20 cellular contexts compared by ENCODE assay signal in the genomic region with DNA sequence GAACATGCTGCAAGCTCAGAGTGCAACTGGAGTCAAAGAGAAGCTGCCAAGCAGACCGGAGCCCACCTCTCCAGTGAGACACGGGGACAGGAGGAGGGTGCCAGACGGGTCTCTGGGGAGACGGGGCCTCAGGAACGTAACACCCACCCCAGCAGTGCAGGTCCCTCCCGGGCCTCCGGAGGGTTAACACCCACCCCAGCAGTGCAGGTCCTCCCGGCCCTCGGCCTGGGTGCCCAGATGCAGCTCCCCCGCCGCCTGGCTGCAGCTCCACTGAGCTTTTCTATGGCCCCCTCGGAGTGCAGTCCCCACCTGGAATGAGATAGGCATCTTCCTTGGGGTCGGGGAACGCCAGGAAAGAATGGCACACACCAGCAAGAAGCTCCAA.
DNase-seq lines count a peak whose midpoint lies in the region; ATAC-seq, FAIRE-seq and TF ChIP-seq lines count a peak whose summit lies in the region.
"Had no signal": no experiment of that assay in that cellular context is flagged by ENCODE, and none has a peak within 500 bp of the region (broad histone marks: within the 10 kb centered on the region; RNA-seq: fewer than 3 reads in every experiment).

No MANE protein-coding gene starts in this region.

- peak overlapping the region; percentile 28 for H3K27ac Mint-ChIP-seq in activated T-helper 2 cell treated with anti-CD3 and anti-CD28 coated beads, Interferon-gamma antibody, Interleukin-2, Interleukin-4, amounts not matched to agents 10 μg/mL and 5 μg/mL and 100 μg/mL, durations not matched to agents 14 hours and 24 hours and 36 hours
- H3K27ac Mint-ChIP-seq in type B pancreatic cell, result peak overlapping the region; percentile 55
- H3K27ac Mint-ChIP-seq: activated B cell treated with CpG ODN at 0.5 μM for 24 hours; dendritic cell treated with granulocyte-macrophage colony-stimulating factor and Interleukin-4, amounts not matched to agents 40 ng/mL and 50 ng/mL, for 4 days had no signal

- H3K9ac ChIP-seq in kidney (ENCODE audit: low read length in 2 of 2), result no peak overlapping the region
- H3K9ac ChIP-seq: KMS-11 had no signal

- peaks cover 51% of the 10 kb centered on the region for H3K36me3 Mint-ChIP-seq in activated T-helper 2 cell treated with anti-CD3 and anti-CD28 coated beads, Interferon-gamma antibody, Interleukin-2, Interleukin-4, amounts not matched to agents 10 μg/mL and 5 μg/mL and 100 μg/mL, durations not matched to agents 14 hours and 24 hours and 36 hours (ENCODE audit: low read depth)
- peaks cover 15% of the 10 kb centered on the region for H3K36me3 Mint-ChIP-seq in type B pancreatic cell

- ATAC-seq in heart left ventricle (no peak), left cardiac atrium (no peak), foreskin keratinocyte (no peak)
- ATAC-seq: naive thymus-derived CD4-positive, alpha-beta T cell; sciatic nerve had no signal

- 94 to 96% (median 95%) methylated on average over 5 to 14 of the region's 14 CpGs for WGBS in heart left ventricle, 4 donors

- H3K27me3 Mint-ChIP-seq in activated T-helper 2 cell treated with anti-CD3 and anti-CD28 coated beads, Interferon-gamma antibody, Interleukin-2, Interleukin-4, amounts not matched to agents 10 μg/mL and 5 μg/mL and 100 μg/mL, durations not matched to agents 14 hours and 24 hours and 36 hours (ENCODE audit: low read depth), result no peaks in the 10 kb centered on the region
- H3K27me3 Mint-ChIP-seq in type B pancreatic cell, result no peaks in the 10 kb centered on the region
- H3K27me3 Mint-ChIP-seq: activated B cell treated with CpG ODN at 0.5 μM for 24 hours; dendritic cell treated with granulocyte-macrophage colony-stimulating factor and Interleukin-4, amounts not matched to agents 40 ng/mL and 50 ng/mL, for 4 days; naive thymus-derived CD4-positive, alpha-beta T cell had no signal

- TF ChIP-seq CTCF in heart left ventricle (IDR thresholded peaks at IDR 0.05) (no peak), kidney (IDR thresholded peaks at IDR 0.05; ENCODE audit: borderline replicate concordance, extremely low read depth, insufficient read depth) (no peak), type B pancreatic cell (conservative IDR thresholded peaks at IDR 0.05) (no peak), foreskin keratinocyte (conservative IDR thresholded peaks at IDR 0.05) (no peak)

- H3K27me3 ChIP-seq in heart left ventricle, result no peaks in the 10 kb centered on the region
- H3K27me3 ChIP-seq in foreskin keratinocyte, result no peaks in the 10 kb centered on the region
- H3K27me3 ChIP-seq: vagina had no signal

- H3K9me3 ChIP-seq in heart left ventricle (no peaks in the 10 kb centered on the region), kidney (ENCODE audit: control insufficient read depth in 1 of 2, low read length in 2 of 2) (no peaks in the 10 kb centered on the region)
- H3K9me3 ChIP-seq: vagina had no signal

- H3K36me3 ChIP-seq in heart left ventricle (peaks cover 0 to 52% (median 30%) of the 10 kb centered on the region in 9 donors), kidney (ENCODE audit: control insufficient read depth in 1 of 2, insufficient read depth in 2 of 2, low read length in 2 of 2) (peaks cover 17 to 26% of the 10 kb centered on the region in 2 donors)

- peaks cover 28% of the 10 kb centered on the region for H3K4me1 Mint-ChIP-seq in activated T-helper 2 cell treated with anti-CD3 and anti-CD28 coated beads, Interferon-gamma antibody, Interleukin-2, Interleukin-4, amounts not matched to agents 10 μg/mL and 5 μg/mL and 100 μg/mL, durations not matched to agents 14 hours and 24 hours and 36 hours (ENCODE audit: low read depth)
- H3K4me1 Mint-ChIP-seq in type B pancreatic cell (ENCODE audit: unreplicated experiment), result peaks cover 7% of the 10 kb centered on the region

- intact Hi-C loops in heart left ventricle (cut with DNase I) (no loop called here), left cardiac atrium (cut with DNase I) (no loop called here), kidney (cut with DNase I) (no loop called here)
- intact Hi-C loops in activated T-helper 2 cell treated with anti-CD3 and anti-CD28 coated beads, Interferon-gamma antibody, Interleukin-2, Interleukin-4, amounts not matched to agents 10 μg/mL and 5 μg/mL and 100 μg/mL, durations not matched to agents 14 hours and 24 hours and 36 hours (cut with micrococcal nuclease), result no loop called here

- H3K4me3 Mint-ChIP-seq in activated T-helper 2 cell treated with anti-CD3 and anti-CD28 coated beads, Interferon-gamma antibody, Interleukin-2, Interleukin-4, amounts not matched to agents 10 μg/mL and 5 μg/mL and 100 μg/mL, durations not matched to agents 14 hours and 24 hours and 36 hours (ENCODE audit: low read depth), result no peak overlapping the region
- H3K4me3 Mint-ChIP-seq in type B pancreatic cell, result no peak overlapping the region
- H3K4me3 Mint-ChIP-seq: activated B cell treated with CpG ODN at 0.5 μM for 24 hours; CD14-positive monocyte; dendritic cell treated with granulocyte-macrophage colony-stimulating factor and Interleukin-4, amounts not matched to agents 40 ng/mL and 50 ng/mL, for 4 days had no signal

- no peaks in the 10 kb centered on the region for H3K9me3 Mint-ChIP-seq in activated T-helper 2 cell treated with anti-CD3 and anti-CD28 coated beads, Interferon-gamma antibody, Interleukin-2, Interleukin-4, amounts not matched to agents 10 μg/mL and 5 μg/mL and 100 μg/mL, durations not matched to agents 14 hours and 24 hours and 36 hours
- no peaks in the 10 kb centered on the region for H3K9me3 Mint-ChIP-seq in type B pancreatic cell
- H3K9me3 Mint-ChIP-seq: activated B cell treated with CpG ODN at 0.5 μM for 24 hours; dendritic cell treated with granulocyte-macrophage colony-stimulating factor and Interleukin-4, amounts not matched to agents 40 ng/mL and 50 ng/mL, for 4 days had no signal

- no peak overlapping the region for H3K27ac ChIP-seq in heart left ventricle
- H3K27ac ChIP-seq in kidney (ENCODE audit: low read depth in 2 of 2, low read length in 2 of 2), result no peak overlapping the region
- H3K27ac ChIP-seq in foreskin keratinocyte, result no peak overlapping the region
- H3K27ac ChIP-seq: KMS-11, vagina had no signal

- peaks cover 0 to 28% (median 3%) of the 10 kb centered on the region in 12 donors for H3K4me1 ChIP-seq in heart left ventricle
- peaks cover 0 to 5% of the 10 kb centered on the region in 2 donors for H3K4me1 ChIP-seq in kidney (ENCODE audit: control insufficient read depth in 1 of 2, insufficient read depth in 1 of 2, low read depth in 1 of 2, low read length in 2 of 2)
- no peaks in the 10 kb centered on the region for H3K4me1 ChIP-seq in foreskin keratinocyte

- DNase-seq in heart left ventricle (peak in 3 of 5 donors; percentile 14 to 43 (median 14)), left cardiac atrium (no peak), kidney (peak; percentile 67), type B pancreatic cell (ENCODE audit: extremely low spot score, unreplicated experiment) (no peak), Ammon's horn (ENCODE audit: low spot score) (no peak), foreskin keratinocyte (no peak)
- no peak for DNase-seq in activated T-helper 2 cell treated with anti-CD3 and anti-CD28 coated beads, Interferon-gamma antibody, Interleukin-2, Interleukin-4, amounts not matched to agents 10 μg/mL and 5 μg/mL and 100 μg/mL, durations not matched to agents 14 hours and 24 hours and 36 hours (ENCODE audit: low spot score)
- DNase-seq: activated B cell treated with CpG ODN at 0.5 μM for 24 hours; naive thymus-derived CD4-positive, alpha-beta T cell; NCI-H187 treated with DMSO at 0.1 percent for 48 hours; NCI-H2227 treated with DMSO at 0.1 percent for 48 hours; NCI-H748 treated with DMSO at 0.1 percent for 48 hours; stimulated activated CD8-positive, alpha-beta memory T cell treated with anti-CD3 and anti-CD28 coated beads, Interleukin-4, amount 100 ng/mL, for 48 hours; T-helper 9 cell had no signal

- no peak overlapping the region for H3K4me3 ChIP-seq in heart left ventricle
- H3K4me3 ChIP-seq in kidney (ENCODE audit: low read length in 2 of 2), result no peak overlapping the region
- H3K4me3 ChIP-seq: vagina had no signal

- TF ChIP-seq POLR2A in heart left ventricle (IDR thresholded peaks at IDR 0.05), result no peak

- no peak for FAIRE-seq in kidney (lab: Jason Lieb, UNC)
- FAIRE-seq: G401.6 had no signal

Comparison
In these comparisons a context has a peak if more than half of its experiments do, and no peak if none do; other contexts are left out.
1. DNase-seq: peak in heart left ventricle (3 of 5) and kidney (single experiment); none in left cardiac atrium (single experiment), activated T-helper 2 cell treated with anti-CD3 and anti-CD28 coated beads, Interferon-gamma antibody, Interleukin-2, Interleukin-4, amounts not matched to agents 10 μg/mL and 5 μg/mL and 100 μg/mL, durations not matched to agents 14 hours and 24 hours and 36 hours (single experiment), type B pancreatic cell (single experiment), Ammon's horn (single experiment) and foreskin keratinocyte (0 of 2).